In genomic region chr3:130627143-130627849, GRCh38 we compare ENCODE assay signal across 33 cellular contexts.
"Had no signal": no experiment of that assay in that cellular context is flagged by ENCODE, and none has a peak within 500 bp of the region (broad histone marks: within the 10 kb centered on the region; RNA-seq: fewer than 3 reads in every experiment).

No MANE protein-coding gene starts in this region.

- H3K36me3 ChIP-seq: adrenal gland, brain microvascular endothelial cell, SJCRH30, WERI-Rb-1 had no signal

- DNase-seq: activated CD4-positive, alpha-beta memory T cell treated with anti-CD3 and anti-CD28 coated beads, Interleukin-2, amount 10 ng/mL, durations not matched to agents 7 days and 5 days; activated CD4-positive, alpha-beta T cell treated with anti-CD3 and anti-CD28 coated beads for 1 hour; activated CD4-positive, alpha-beta T cell treated with anti-CD3 and anti-CD28 coated beads for 48 hours; activated CD4-positive, CD25-positive, alpha-beta regulatory T cell; activated CD8-positive, alpha-beta memory T cell treated with anti-CD3 and anti-CD28 coated beads for 24 hours; activated effector memory CD4-positive, alpha-beta T cell treated with anti-CD3 and anti-CD28 coated beads, Interleukin-2, amount 50 U/mL, for 16 hours; activated naive CD4-positive, alpha-beta T cell treated with Interleukin-2 at 50 U/mL for 16 hours; activated naive CD8-positive, alpha-beta T cell treated with anti-CD3 and anti-CD28 coated beads, Interleukin-2, amount 10 ng/mL, durations not matched to agents 7 days and 5 days; activated T-cell treated with anti-CD3 and anti-CD28 coated beads, Interleukin-2, amount 50 U/mL, for 1 hour; activated T-cell treated with anti-CD3 and anti-CD28 coated beads, Interleukin-2, amount 50 U/mL, for 72 hours; adrenal gland; anterior cingulate cortex; brain microvascular endothelial cell; central memory CD4-positive, alpha-beta T cell; MM.1S; MV-4-11; NCI-H1092; NCI-H1436 treated with DMSO at 0.1 percent for 48 hours; NCI-H1694 treated with DMSO at 0.1 percent for 48 hours; NCI-H2029; NCI-H2171 treated with DMSO at 0.1 percent for 48 hours; NCI-H2227 treated with DMSO at 0.1 percent for 48 hours; NCI-H510A treated with DMSO at 0.1 percent for 48 hours; NCI-H526 treated with DMSO at 0.1 percent for 48 hours; NCI-H774; SHP77; SJCRH30; T1000; WERI-Rb-1 had no signal

- H3K27me3 ChIP-seq: adrenal gland, brain microvascular endothelial cell, SJCRH30 had no signal

- H3K4me1 ChIP-seq: adrenal gland, SJCRH30 had no signal

- H3K4me3 ChIP-seq: adrenal gland, SJCRH30, SK-N-MC had no signal

- ATAC-seq: activated T-cell treated with anti-CD3 and anti-CD28 coated beads, Interleukin-2, amount 50 U/mL, for 72 hours; activated T-helper 17 cell treated with anti-CD3 and anti-CD28 coated beads, Interleukin-2, amount 50 U/mL, for 72 hours; Panc1 had no signal

- H3K9me3 ChIP-seq: adrenal gland, SJCRH30 had no signal

- H3K27ac ChIP-seq: adrenal gland, brain microvascular endothelial cell, KMS-11, SJCRH30, SK-N-MC, WERI-Rb-1 had no signal
